ENCODE assay signal across 30 cellular contexts in genomic region chr5:10977011-10977410, GRCh38.
"Had no signal": no experiment of that assay in that cellular context is flagged by ENCODE, and none has a peak within 500 bp of the region (broad histone marks: within the 10 kb centered on the region; RNA-seq: fewer than 3 reads in every experiment).

No MANE protein-coding gene starts in this region.

- H3K9me3 Mint-ChIP-seq: activated B cell treated with CpG ODN at 0.5 μM for 24 hours; activated CD4-positive, alpha-beta T cell treated with anti-CD3 and anti-CD28 coated beads, Interleukin-2, amount 10 ng/mL, durations not matched to agents 24 days and 14 days; activated naive CD4-positive, alpha-beta T cell treated with anti-CD3 and anti-CD28 coated beads for 36 hours; activated naive CD8-positive, alpha-beta T cell treated with anti-CD3 and anti-CD28 coated beads for 36 hours; activated T-cell treated with anti-CD3 and anti-CD28 coated beads, Interleukin-2, amount 50 U/mL, for 24 hours; activated T-helper 17 cell treated with anti-CD3 and anti-CD28 coated beads, Interleukin-2, amount 50 U/mL, for 72 hours had no signal

- H3K9me3 ChIP-seq: ascending aorta, body of pancreas, Peyer's patch, SJCRH30 had no signal

- H3K36me3 Mint-ChIP-seq: activated CD8-positive, alpha-beta memory T cell treated with anti-CD3 and anti-CD28 coated beads, Interleukin-2, amount 10 ng/mL, durations not matched to agents 7 days and 5 days; activated naive CD8-positive, alpha-beta T cell treated with anti-CD3 and anti-CD28 coated beads for 36 hours; IgD-negative memory B cell had no signal

- H3K4me3 Mint-ChIP-seq: activated B cell treated with CpG ODN at 0.5 μM for 24 hours; activated CD4-positive, alpha-beta T cell treated with anti-CD3 and anti-CD28 coated beads, Interleukin-2, amount 10 ng/mL, durations not matched to agents 24 days and 14 days; activated CD8-positive, alpha-beta memory T cell treated with anti-CD3 and anti-CD28 coated beads, Interleukin-2, amount 10 ng/mL, durations not matched to agents 7 days and 5 days; activated naive CD4-positive, alpha-beta T cell treated with anti-CD3 and anti-CD28 coated beads for 36 hours; activated naive CD8-positive, alpha-beta T cell treated with anti-CD3 and anti-CD28 coated beads for 36 hours; activated T-cell treated with anti-CD3 and anti-CD28 coated beads, Interleukin-2, amount 50 U/mL, for 24 hours; activated T-helper 17 cell treated with anti-CD3 and anti-CD28 coated beads, Interleukin-2, amount 50 U/mL, for 72 hours; IgD-negative memory B cell; T-helper 17 cell had no signal

- DNase-seq: activated B cell treated with CpG ODN at 0.5 μM for 24 hours; activated CD4-positive, alpha-beta T cell treated with anti-CD3 and anti-CD28 coated beads for 1 hour; activated CD4-positive, alpha-beta T cell treated with anti-CD3 and anti-CD28 coated beads, Interleukin-2, amount 10 ng/mL, durations not matched to agents 24 days and 14 days; activated CD4-positive, alpha-beta T cell treated with anti-CD3 and anti-CD28 coated beads, Interleukin-2, amount 50 U/mL, for 48 hours; activated CD8-positive, alpha-beta memory T cell treated with anti-CD3 and anti-CD28 coated beads, Interleukin-2, amount 10 ng/mL, durations not matched to agents 7 days and 5 days; activated gamma-delta T cell; activated naive CD4-positive, alpha-beta T cell treated with anti-CD3 and anti-CD28 coated beads for 36 hours; activated naive CD8-positive, alpha-beta T cell treated with anti-CD3 and anti-CD28 coated beads for 36 hours; activated T-cell treated with anti-CD3 and anti-CD28 coated beads, Interleukin-2, amount 50 U/mL, for 24 hours; body of pancreas; central memory CD4-positive, alpha-beta T cell; NCI-H1092; NCI-H1417 treated with DMSO at 0.1 percent for 48 hours; NCI-H1694; NCI-H2029; NCI-H2107; NCI-H2171 treated with DMSO at 0.1 percent for 48 hours; NCI-H345; NCI-H510A; NCI-H526 treated with DMSO at 0.1 percent for 48 hours; NK-92 treated with Interleukin-12 subunit alpha and Interleukin-12 subunit beta, amount 100 ng/mL, for 24 hours; Peyer's patch; Right ventricle myocardium superior; SJCRH30; T-helper 17 cell; T-helper 9 cell had no signal

- H3K4me1 Mint-ChIP-seq: activated B cell treated with CpG ODN at 0.5 μM for 24 hours; activated CD4-positive, alpha-beta T cell treated with anti-CD3 and anti-CD28 coated beads, Interleukin-2, amount 10 ng/mL, durations not matched to agents 24 days and 14 days; activated naive CD8-positive, alpha-beta T cell treated with anti-CD3 and anti-CD28 coated beads for 36 hours; activated T-helper 17 cell treated with anti-CD3 and anti-CD28 coated beads, Interleukin-2, amount 50 U/mL, for 72 hours; IgD-negative memory B cell had no signal

- H3K27ac ChIP-seq: ascending aorta, body of pancreas, Peyer's patch, RWPE1, SJCRH30 had no signal

- H3K27ac Mint-ChIP-seq: activated B cell treated with CpG ODN at 0.5 μM for 24 hours; activated CD4-positive, alpha-beta T cell treated with anti-CD3 and anti-CD28 coated beads, Interleukin-2, amount 10 ng/mL, durations not matched to agents 24 days and 14 days; activated CD8-positive, alpha-beta memory T cell treated with anti-CD3 and anti-CD28 coated beads, Interleukin-2, amount 10 ng/mL, durations not matched to agents 7 days and 5 days; activated naive CD4-positive, alpha-beta T cell treated with anti-CD3 and anti-CD28 coated beads for 36 hours; activated naive CD8-positive, alpha-beta T cell treated with anti-CD3 and anti-CD28 coated beads for 36 hours; activated T-cell treated with anti-CD3 and anti-CD28 coated beads, Interleukin-2, amount 50 U/mL, for 24 hours; activated T-helper 17 cell treated with anti-CD3 and anti-CD28 coated beads, Interleukin-2, amount 50 U/mL, for 72 hours; IgD-negative memory B cell; T-helper 17 cell had no signal

- H3K36me3 ChIP-seq: ascending aorta, Peyer's patch, SJCRH30 had no signal

- H3K27me3 ChIP-seq: ascending aorta, body of pancreas, Peyer's patch, SJCRH30 had no signal

- H3K4me1 ChIP-seq: ascending aorta, body of pancreas, Peyer's patch, SJCRH30 had no signal

- H3K4me3 ChIP-seq: ascending aorta, body of pancreas, Peyer's patch, SJCRH30 had no signal

- H3K27me3 Mint-ChIP-seq: activated B cell treated with CpG ODN at 0.5 μM for 24 hours; activated CD4-positive, alpha-beta T cell treated with anti-CD3 and anti-CD28 coated beads, Interleukin-2, amount 10 ng/mL, durations not matched to agents 24 days and 14 days; activated CD8-positive, alpha-beta memory T cell treated with anti-CD3 and anti-CD28 coated beads, Interleukin-2, amount 10 ng/mL, durations not matched to agents 7 days and 5 days; activated T-cell treated with anti-CD3 and anti-CD28 coated beads, Interleukin-2, amount 50 U/mL, for 24 hours; activated T-helper 17 cell treated with anti-CD3 and anti-CD28 coated beads, Interleukin-2, amount 50 U/mL, for 72 hours had no signal
